ENCODE assay signal across 1 cellular context in the genomic region with DNA sequence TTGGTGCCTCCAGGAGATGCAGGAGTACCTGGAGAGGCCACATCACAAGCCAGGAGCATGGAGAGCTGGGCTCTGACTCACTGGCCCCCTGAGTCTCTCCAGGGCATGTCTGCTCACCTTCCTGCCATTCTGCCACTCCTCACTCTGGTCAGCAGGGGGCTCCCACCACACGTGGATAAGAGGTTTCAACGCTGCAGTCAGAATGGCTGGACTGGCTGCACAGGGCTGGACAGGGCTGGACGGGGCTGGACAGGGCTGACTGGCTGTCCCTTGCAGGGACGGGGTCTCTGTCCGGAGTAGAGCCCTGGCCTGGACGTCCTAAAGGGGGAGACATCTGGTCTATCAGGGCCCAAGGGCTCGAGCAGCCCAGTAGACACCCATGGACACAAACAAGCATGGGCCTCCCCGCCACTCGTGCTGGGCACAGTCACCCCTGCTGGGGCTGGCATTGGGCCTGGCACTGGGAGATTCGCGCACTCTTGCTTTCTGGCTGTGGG.
A peak's percentile ranks its signal among the peaks of the same experiment; 100 is the strongest.
TF ChIP-seq lines count a peak whose summit lies in the region.

No MANE protein-coding gene starts in this region.

TF ChIP-seq in IMR-90, 13 proteins besides CTCF, POLR2A, EP300 and RAD21 (continued from another document):
- TF ChIP-seq RFX5 (IDR thresholded peaks at IDR 0.05; ENCODE audit: low read depth, low read length) (no peak), USF2 (IDR thresholded peaks at IDR 0.05; ENCODE audit: low read depth, low read length) (no peak), MAZ (IDR thresholded peaks at IDR 0.05; ENCODE audit: borderline replicate concordance, low read depth, low read length) (peak; percentile 39)
